8 cellular contexts compared by ENCODE assay signal in genomic region chr1:26164036-26164927, GRCh38. TPM values are rescaled to one million over a fixed set of nuclear protein-coding genes. Genes with fewer than 3 reads are reported as not detected.
A peak's percentile ranks its signal among the peaks of the same experiment; 100 is the strongest.
DNase-seq lines count a peak whose midpoint lies in the region; ATAC-seq and TF ChIP-seq lines count a peak whose summit lies in the region.

No MANE protein-coding gene starts in this region.

- peaks cover 0 to 2% (median 0%) of the 10 kb centered on the region in 4 donors for H3K27me3 ChIP-seq in liver (ENCODE audit: control insufficient read depth in 4 of 4, insufficient read depth in 4 of 4, low read length in 3 of 4)

- 11% methylated on average over 73 of the region's 73 CpGs for WGBS in liver

- no peak for TF ChIP-seq RAD21 in liver (IDR thresholded peaks at IDR 0.05)

- no peak overlapping the region for H3K27ac ChIP-seq in liver (ENCODE audit: low read depth in 1 of 2, low read length in 2 of 2)

- DNase-seq in NCI-H748 (lab: John Stamatoyannopoulos, UW; ENCODE audit: unreplicated experiment) (peak; percentile 25), NCI-H748 treated with DMSO at 0.1 percent for 48 hours (lab: John Stamatoyannopoulos, UW) (no peak), UCSD-AML1 (lab: John Stamatoyannopoulos, UW; ENCODE audit: unreplicated experiment) (peak; percentile 50), cerebellar cortex (ENCODE audit: low spot score) (peak; percentile 31)
- peak; percentile 22 to 55 (median 32) for DNase-seq in stimulated activated CD4-positive, alpha-beta T cell treated with anti-CD3 and anti-CD28 coated beads, TNF-alpha, amount 100 ng/mL, for 4 hours (ENCODE audit: low read depth in 3 of 3)

- H3K4me1 ChIP-seq in liver (ENCODE audit: control insufficient read depth in 4 of 4, insufficient read depth in 4 of 4, low read length in 3 of 4) = peaks cover 10 to 26% (median 18%) of the 10 kb centered on the region in 4 donors

- H3K36me3 ChIP-seq in liver (ENCODE audit: control insufficient read depth in 4 of 4, insufficient read depth in 3 of 4, low read depth in 1 of 4, low read length in 3 of 4) = no peaks in the 10 kb centered on the region

- ATAC-seq in GM18907 (IDR thresholded peaks at IDR 0.05; ENCODE audit: unreplicated experiment) (no peak), HG02973 (IDR thresholded peaks at IDR 0.05; ENCODE audit: unreplicated experiment) (no peak)

- H3K9ac ChIP-seq in liver (ENCODE audit: low read depth in 1 of 2, low read length in 2 of 2) = no peak overlapping the region

- TF ChIP-seq CTCF in liver (IDR thresholded peaks at IDR 0.05; ENCODE audit: low read depth, low read length, missing input control) = peak; percentile 39

- no peaks in the 10 kb centered on the region for H3K9me3 ChIP-seq in liver (ENCODE audit: control insufficient read depth in 4 of 4, low read length in 3 of 4)

- peak overlapping the region in 2 of 3 donors; percentile 44 to 49 for H3K4me3 ChIP-seq in liver (ENCODE audit: low read depth in 1 of 3, low read length in 3 of 3)

TF ChIP-seq in liver, 16 proteins besides CTCF, POLR2A, EP300 and RAD21:
- TF ChIP-seq ZBTB33 (IDR thresholded peaks at IDR 0.05) (no peak), FOXA2 (IDR thresholded peaks at IDR 0.05) (no peak), YY1 (IDR thresholded peaks at IDR 0.05) (no peak), FOXA1 (IDR thresholded peaks at IDR 0.05) (no peak), REST (IDR thresholded peaks at IDR 0.05) (no peak), TAF1 (conservative IDR thresholded peaks at IDR 0.05) (no peak), RXRA (IDR thresholded peaks at IDR 0.05) (no peak), EGR1 (IDR thresholded peaks at IDR 0.05; ENCODE audit: low read depth in 2 of 2) (no peak), HNF4G (IDR thresholded peaks at IDR 0.05) (no peak), MAX (IDR thresholded peaks at IDR 0.05) (no peak)
TF ChIP-seq in liver: peak in this region for 0.

RNA-seq across cellular contexts. Expression of gene C1orf232, which starts 4.5 kb away (rescaled TPM):
- not detected for total RNA-seq in liver
- polyA plus RNA-seq in liver = not detected

RNA-seq across cellular contexts. Expression of gene FAM110D, which starts 5.4 kb away (rescaled TPM):
- under 1 TPM; 0.14 to 0.50 TPM for total RNA-seq in liver
- polyA plus RNA-seq in liver = under 1 TPM; 0.10 to 0.39 TPM

RNA-seq across cellular contexts. Expression of gene ZNF593, which starts 5.4 kb away (rescaled TPM):
- total RNA-seq in liver = 10 to 100 TPM in 1 of 2 donors, 1 to 10 TPM in 1; 5.7 to 15.7 TPM
- 10 to 100 TPM; 44.8 to 81.4 TPM for polyA plus RNA-seq in liver

RNA-seq across cellular contexts. Expression of gene ZNF593OS, which starts 7.3 kb away (rescaled TPM):
- total RNA-seq in liver = not detected
- under 1 TPM; 0.10 to 0.32 TPM for polyA plus RNA-seq in liver

RNA-seq across cellular contexts. Expression of gene CNKSR1, which starts 13.0 kb away (rescaled TPM):
- 1 to 10 TPM in 1 of 2 donors, under 1 TPM in 1; 0.56 to 1.2 TPM for total RNA-seq in liver
- 1 to 10 TPM in 1 of 2 donors, under 1 TPM in 1; 0.48 to 2.2 TPM for polyA plus RNA-seq in liver
